Comparison of ENCODE assay signal across 18 cellular contexts in genomic region chr9:79049371-79049770, GRCh38.
DNase-seq lines count a peak whose midpoint lies in the region; ATAC-seq and TF ChIP-seq lines count a peak whose summit lies in the region.
"Had no signal": no experiment of that assay in that cellular context is flagged by ENCODE, and none has a peak within 500 bp of the region (broad histone marks: within the 10 kb centered on the region; RNA-seq: fewer than 3 reads in every experiment).

No MANE protein-coding gene starts in this region.

- in situ Hi-C loops in mammary epithelial cell (cut with MboI; ENCODE audit: low sequenced_read_pairs in 2 of 2), result no loop called here

- no peak for TF ChIP-seq CTCF in MCF 10A (IDR thresholded peaks at IDR 0.05; ENCODE audit: unreplicated experiment)
- no peak for TF ChIP-seq CTCF in mammary epithelial cell (conservative IDR thresholded peaks at IDR 0.05 in 1 of 2, IDR thresholded peaks at IDR 0.05 in 1 of 2; ENCODE audit: extremely low read depth in 1 of 2, insufficient read depth in 1 of 2, low read depth in 1 of 2, low read length in 2 of 2)
- no peak for TF ChIP-seq CTCF in chondrocyte (IDR thresholded peaks at IDR 0.05)

- no peaks in the 10 kb centered on the region for H3K27me3 ChIP-seq in mammary epithelial cell (ENCODE audit: insufficient read depth, low read length)

- H3K9me3 Mint-ChIP-seq in MCF 10A (ENCODE audit: unreplicated experiment) (peaks cover 7% of the 10 kb centered on the region), chondrocyte (ENCODE audit: low read depth) (no peaks in the 10 kb centered on the region)

- ATAC-seq in HG03095 (IDR thresholded peaks at IDR 0.05; ENCODE audit: unreplicated experiment), result no peak
- ATAC-seq: A549, K562 had no signal

- no peaks in the 10 kb centered on the region for H3K36me3 ChIP-seq in mammary epithelial cell (ENCODE audit: insufficient read depth, low read length)
- H3K36me3 ChIP-seq: HAP-1 had no signal

- H3K4me1 ChIP-seq in mammary epithelial cell (ENCODE audit: insufficient read depth, low read length), result no peaks in the 10 kb centered on the region
- H3K4me1 ChIP-seq: A549, Caco-2, HAP-1 had no signal

- no peaks in the 10 kb centered on the region for H3K27me3 Mint-ChIP-seq in MCF 10A (ENCODE audit: insufficient read depth, unreplicated experiment)
- no peaks in the 10 kb centered on the region for H3K27me3 Mint-ChIP-seq in chondrocyte (ENCODE audit: low read depth)
- H3K27me3 Mint-ChIP-seq: CD4-positive, alpha-beta T cell had no signal

- H3K4me2 ChIP-seq in mammary epithelial cell (ENCODE audit: insufficient read depth, low read depth, low read length), result no peak overlapping the region
- H3K4me2 ChIP-seq: A549 had no signal

- POLR2A ChIA-PET in MCF 10A (lab: Yijun Ruan, JAX), result interaction anchor here (0.7 kb wide), 1 partner anchor 186 kb away, joined by 3 read pairs; no protein-coding TSS in a partner anchor

- H3K9me3 ChIP-seq in mammary epithelial cell (replicated peaks; ENCODE audit: insufficient read depth, low read length), result no peaks in the 10 kb centered on the region
- H3K9me3 ChIP-seq: A549, Caco-2, HAP-1 had no signal

- dilution Hi-C loops in mammary epithelial cell (cut with HindIII; ENCODE audit: low sequenced_read_pairs), result no loop called here

- no peak overlapping the region for H3K27ac ChIP-seq in mammary epithelial cell (ENCODE audit: insufficient read depth, low read depth, low read length)
- H3K27ac ChIP-seq: 22Rv1, A549, C4-2B, GM23248 had no signal

- H3K4me1 Mint-ChIP-seq in MCF 10A (ENCODE audit: insufficient read depth, unreplicated experiment), result no peaks in the 10 kb centered on the region
- peaks cover 13% of the 10 kb centered on the region for H3K4me1 Mint-ChIP-seq in chondrocyte (ENCODE audit: low read depth)

- BruUV-seq in MCF 10A (replicated peaks; lab: Mats Ljungman, UMichigan) (no TSS peak), mammary epithelial cell (replicated peaks; lab: Mats Ljungman, UMichigan) (no TSS peak)

- DNase-seq in MCF 10A (ENCODE audit: unreplicated experiment) (peak; percentile 10), mammary epithelial cell (no peak), RPMI7951 (ENCODE audit: low read depth) (peak; percentile 68), kidney tubule cell (ENCODE audit: low spot score) (peak; percentile 32), hypothalamus (lab: John Stamatoyannopoulos, UW) (no peak), chondrocyte (ENCODE audit: low spot score) (no peak)
- DNase-seq: AML-193; Caco-2; CD4-positive, alpha-beta T cell; DMS153; DMS79; GM23248 had no signal

- no peaks in the 10 kb centered on the region for H4K20me1 ChIP-seq in mammary epithelial cell (ENCODE audit: insufficient read depth, low read length)

- 70% methylated on average over 5 of the region's 5 CpGs for WGBS in mammary epithelial cell (ENCODE audit: low coverage, missing lambda C conversion rate)

- H3K79me2 ChIP-seq in mammary epithelial cell (ENCODE audit: insufficient read depth, low read length), result no peaks in the 10 kb centered on the region

- H3K27ac Mint-ChIP-seq in MCF 10A (ENCODE audit: low read depth, unreplicated experiment) (no peak overlapping the region), chondrocyte (ENCODE audit: unreplicated experiment) (no peak overlapping the region)
- H3K27ac Mint-ChIP-seq: CD4-positive, alpha-beta T cell had no signal

- no peaks in the 10 kb centered on the region for H3K36me3 Mint-ChIP-seq in MCF 10A (ENCODE audit: insufficient read depth, unreplicated experiment)
- no peaks in the 10 kb centered on the region for H3K36me3 Mint-ChIP-seq in chondrocyte (ENCODE audit: low read depth)

- H3K4me3 Mint-ChIP-seq in MCF 10A (ENCODE audit: unreplicated experiment), result no peak overlapping the region
- no peak overlapping the region for H3K4me3 Mint-ChIP-seq in chondrocyte (ENCODE audit: unreplicated experiment)
- H3K4me3 Mint-ChIP-seq: CD4-positive, alpha-beta T cell had no signal

- H2AFZ ChIP-seq in mammary epithelial cell (ENCODE audit: low read depth, low read length), result no peak overlapping the region
- H2AFZ ChIP-seq: GM23248 had no signal

- intact Hi-C loops in MCF 10A (cut with micrococcal nuclease), result no loop called here
- intact Hi-C loops in mammary epithelial cell (cut with micrococcal nuclease), result no loop called here

- H3K4me3 ChIP-seq in mammary epithelial cell (replicated peaks in 1 of 3; ENCODE audit: insufficient read depth in 1 of 3, low read depth in 2 of 3, low read length in 3 of 3), result no peak overlapping the region
- H3K4me3 ChIP-seq: A549, GM23248, HAP-1, K562 had no signal

- CTCF ChIA-PET in MCF 10A (lab: Yijun Ruan, JAX) (no interaction called here), mammary epithelial cell (lab: Charles Lee; ENCODE audit: low non-redundant PET) (no interaction called here)

- no peak overlapping the region for H3K9ac ChIP-seq in mammary epithelial cell (ENCODE audit: insufficient read depth, low read length)
- H3K9ac ChIP-seq: GM23248 had no signal

Comparison
In these comparisons a context has a peak if more than half of its experiments do, and no peak if none do; other contexts are left out.
1. DNase-seq: peak in MCF 10A (single experiment), RPMI7951 (single experiment) and kidney tubule cell (single experiment); none in mammary epithelial cell (single experiment), hypothalamus (0 of 51) and chondrocyte (single experiment).